In genomic region chr21:18244721-18245486, GRCh38 we compare ENCODE assay signal across 10 cellular contexts. TPM values are rescaled to one million over a fixed set of nuclear protein-coding genes. Genes with fewer than 3 reads are reported as not detected.
DNase-seq lines count a peak whose midpoint lies in the region; ATAC-seq and TF ChIP-seq lines count a peak whose summit lies in the region.
"Had no signal": no experiment of that assay in that cellular context is flagged by ENCODE, and none has a peak within 500 bp of the region (broad histone marks: within the 10 kb centered on the region; RNA-seq: fewer than 3 reads in every experiment).

A gene with protein sequence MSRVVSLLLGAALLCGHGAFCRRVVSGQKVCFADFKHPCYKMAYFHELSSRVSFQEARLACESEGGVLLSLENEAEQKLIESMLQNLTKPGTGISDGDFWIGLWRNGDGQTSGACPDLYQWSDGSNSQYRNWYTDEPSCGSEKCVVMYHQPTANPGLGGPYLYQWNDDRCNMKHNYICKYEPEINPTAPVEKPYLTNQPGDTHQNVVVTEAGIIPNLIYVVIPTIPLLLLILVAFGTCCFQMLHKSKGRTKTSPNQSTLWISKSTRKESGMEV (plus strand): TSS chr21:18244833. CDS start chr21:18245224, 391 bp downstream.

- no peaks in the 10 kb centered on the region for H3K9me3 ChIP-seq in breast epithelium
- no peaks in the 10 kb centered on the region for H3K9me3 ChIP-seq in heart left ventricle
- H3K9me3 ChIP-seq in neuron (ENCODE audit: low read length): no peaks in the 10 kb centered on the region

- no peak for TF ChIP-seq POLR2A in breast epithelium (IDR thresholded peaks at IDR 0.05)
- TF ChIP-seq POLR2A in heart left ventricle (IDR thresholded peaks at IDR 0.05): no peak

- no peaks in the 10 kb centered on the region for H3K27me3 Mint-ChIP-seq in MCF 10A (ENCODE audit: insufficient read depth, unreplicated experiment)

- no peak for DNase-seq in breast epithelium (ENCODE audit: low spot score in 2 of 2)
- no peak for DNase-seq in MCF 10A (ENCODE audit: unreplicated experiment)
- peak in 2 of 5 donors; percentile 20 to 52 for DNase-seq in heart left ventricle
- DNase-seq in DMS114 treated with DMSO at 0.1 percent for 48 hours (lab: John Stamatoyannopoulos, UW; ENCODE audit: unreplicated experiment): no peak
- no peak for DNase-seq in GM20000 (ENCODE audit: low spot score)
- no peak for DNase-seq in DMS153 (lab: John Stamatoyannopoulos, UW)

- ATAC-seq in heart left ventricle (peak in 2 of 4 donors; percentile 41 to 55), HG02571 (IDR thresholded peaks at IDR 0.05; ENCODE audit: unreplicated experiment) (no peak)

- peaks cover 0 to 25% of the 10 kb centered on the region in 2 donors for H3K27me3 ChIP-seq in breast epithelium
- H3K27me3 ChIP-seq in heart left ventricle: peaks cover 0 to 32% (median 21%) of the 10 kb centered on the region in 9 donors
- H3K27me3 ChIP-seq in neuron (ENCODE audit: insufficient read depth, low read length): peaks cover 42% of the 10 kb centered on the region

- no peak for TF ChIP-seq CTCF in breast epithelium (IDR thresholded peaks at IDR 0.05)
- no peak for TF ChIP-seq CTCF in MCF 10A (IDR thresholded peaks at IDR 0.05; ENCODE audit: unreplicated experiment)
- no peak for TF ChIP-seq CTCF in heart left ventricle (IDR thresholded peaks at IDR 0.05)
- no peak for TF ChIP-seq CTCF in GM20000 (IDR thresholded peaks at IDR 0.05; ENCODE audit: extremely low read depth, missing control alignments)

- no peaks in the 10 kb centered on the region for H3K9me3 Mint-ChIP-seq in MCF 10A (ENCODE audit: unreplicated experiment)

- CTCF ChIA-PET in MCF 10A (lab: Yijun Ruan, JAX): no interaction called here

- H3K4me1 Mint-ChIP-seq in MCF 10A (ENCODE audit: insufficient read depth, unreplicated experiment): peaks cover 5% of the 10 kb centered on the region

- peak within 1 kb of the TSS; percentile 25 to 63 (median 44) for H3K4me3 ChIP-seq in breast epithelium
- H3K4me3 ChIP-seq in heart left ventricle: peak within 1 kb of the TSS in 11 of 12 donors; percentile 20 to 59 (median 43)
- peak within 1 kb of the TSS; percentile 40 for H3K4me3 ChIP-seq in neuron (ENCODE audit: low read length)

- peak within 1 kb of the TSS; percentile 69 for H2AFZ ChIP-seq in neuron (ENCODE audit: low read depth, low read length)

- H3K4me1 ChIP-seq in breast epithelium (no peaks in the 10 kb centered on the region), heart left ventricle (peaks cover 0 to 12% (median 0%) of the 10 kb centered on the region in 12 donors), neuron (ENCODE audit: insufficient read depth, low read length) (peaks cover 10% of the 10 kb centered on the region)

- no TSS peak for BruUV-seq in MCF 10A (replicated peaks; lab: Mats Ljungman, UMichigan)

- POLR2A ChIA-PET in MCF 10A (lab: Yijun Ruan, JAX): no interaction called here

- no peaks in the 10 kb centered on the region for H3K36me3 Mint-ChIP-seq in MCF 10A (ENCODE audit: insufficient read depth, unreplicated experiment)

- intact Hi-C loops in breast epithelium (cut with DNase I; ENCODE audit: low total_unique reads) (no loop called here), MCF 10A (cut with micrococcal nuclease) (no loop called here), heart left ventricle (cut with DNase I) (no loop called here)

- H3K4me3 Mint-ChIP-seq in MCF 10A (ENCODE audit: unreplicated experiment): no peak within 1 kb of the TSS

- no peak within 1 kb of the TSS for H3K27ac Mint-ChIP-seq in MCF 10A (ENCODE audit: low read depth, unreplicated experiment)

- H3K27ac ChIP-seq in breast epithelium: no peak within 1 kb of the TSS
- no peak within 1 kb of the TSS for H3K27ac ChIP-seq in heart left ventricle
- H3K27ac ChIP-seq: C4-2B, epithelial cell of prostate had no signal

- 1 to 4% (median 3%) methylated on average over 43 to 72 of the region's 72 CpGs for WGBS in heart left ventricle, 4 donors

- H3K36me3 ChIP-seq in breast epithelium (no peaks in the 10 kb centered on the region), heart left ventricle (no peaks in the 10 kb centered on the region), neuron (ENCODE audit: insufficient read depth, low read length) (no peaks in the 10 kb centered on the region)

RNA-seq across cellular contexts. Expression of the gene that starts here (rescaled TPM):
- total RNA-seq in breast epithelium: 1 to 10 TPM in 1 of 3 donors, under 1 TPM in 2; 0.32 to 1.0 (median 0.66) TPM
- total RNA-seq in MCF 10A (2022): 0.19 TPM in 1 of 2 replicates, not detected in the other
- total RNA-seq in heart left ventricle: under 1 TPM in 7 of 9 donors, not detected in 2; 0.16 to 0.58 (median 0.42) TPM
- under 1 TPM; 0.15 to 0.22 TPM for polyA plus RNA-seq in heart left ventricle
